ENCODE assay signal across 25 cellular contexts in genomic region chr1:61727544-61727943, GRCh38. TPM values are rescaled to one million over a fixed set of nuclear protein-coding genes. Genes with fewer than 3 reads are reported as not detected.
DNase-seq lines count a peak whose midpoint lies in the region; ATAC-seq, FAIRE-seq and TF ChIP-seq lines count a peak whose summit lies in the region.
"Had no signal": no experiment of that assay in that cellular context is flagged by ENCODE, and none has a peak within 500 bp of the region (broad histone marks: within the 10 kb centered on the region; RNA-seq: fewer than 3 reads in every experiment).

No MANE protein-coding gene starts in this region.

- POLR2A ChIA-PET in CD4-positive, alpha-beta T cell (lab: Charles Lee), result interaction anchor here (1.0 kb wide), 1 partner anchor 14 kb away, joined by 3 read pairs; the partner anchor contains the start of gene PATJ

- no peak for ATAC-seq in CD4-positive, alpha-beta T cell (ENCODE audit: poor library complexity)
- no peak for ATAC-seq in DND-41 (ENCODE audit: insufficient read depth, low read depth)
- ATAC-seq: HepG2, K562 had no signal

- H3K4me3 Mint-ChIP-seq in CD4-positive, alpha-beta T cell, result peak overlapping the region; percentile 70
- H3K4me3 Mint-ChIP-seq in activated T-helper 1 cell treated with anti-CD3 and anti-CD28 coated beads, Interleukin-12 subunit alpha, Interleukin-12 subunit beta, Interleukin-2, Interleukin-4 antibody, amounts not matched to agents 30 ng/mL and 10 ng/mL and 1 ng/mL, durations not matched to agents 14 hours and 24 hours and 36 hours, result peak overlapping the region; percentile 11
- H3K4me3 Mint-ChIP-seq in nephron, result peak overlapping the region; percentile 46 to 58 (median 56)
- H3K4me3 Mint-ChIP-seq: B cell had no signal

- H3K4me1 ChIP-seq in DND-41 (ENCODE audit: insufficient read depth, low read length), result peaks cover 28% of the 10 kb centered on the region
- no peaks in the 10 kb centered on the region for H3K4me1 ChIP-seq in ovary (ENCODE audit: insufficient read depth)

- no peak overlapping the region for H3K27ac Mint-ChIP-seq in CD4-positive, alpha-beta T cell
- H3K27ac Mint-ChIP-seq in activated T-helper 1 cell treated with anti-CD3 and anti-CD28 coated beads, Interleukin-12 subunit alpha, Interleukin-12 subunit beta, Interleukin-2, Interleukin-4 antibody, amounts not matched to agents 30 ng/mL and 10 ng/mL and 1 ng/mL, durations not matched to agents 14 hours and 24 hours and 36 hours, result no peak overlapping the region
- peak overlapping the region in 1 of 3 experiments; percentile 39 for H3K27ac Mint-ChIP-seq in nephron
- H3K27ac Mint-ChIP-seq: B cell had no signal

- intact Hi-C loops in CD4-positive, alpha-beta T cell (cut with DNase I, micrococcal nuclease), result loop anchor here in 1 of 2 experiments (2.0 to 10.0 kb wide), 5 partner anchors 13 to 1913 kb away; partner anchors contain the start of genes ATG4C, HOOK1 and USP1
- intact Hi-C loops in activated T-helper 1 cell treated with anti-CD3 and anti-CD28 coated beads, Interleukin-12 subunit alpha, Interleukin-12 subunit beta, Interleukin-2, Interleukin-4 antibody, amounts not matched to agents 30 ng/mL and 10 ng/mL and 1 ng/mL, durations not matched to agents 14 hours and 24 hours and 36 hours (cut with micrococcal nuclease), result loop anchor here (5.0 to 10.0 kb wide), 5 partner anchors 393 to 1913 kb away; partner anchors contain the start of genes ATG4C, EFCAB7, HOOK1 and ITGB3BP
- intact Hi-C loops in ovary (cut with DNase I), result loop anchor here in 1 of 4 donors (10.0 kb wide), 1 partner anchor 273 kb away; no protein-coding TSS in a partner anchor

- no peaks in the 10 kb centered on the region for H3K27me3 Mint-ChIP-seq in CD4-positive, alpha-beta T cell
- peaks cover 2% of the 10 kb centered on the region for H3K27me3 Mint-ChIP-seq in activated T-helper 1 cell treated with anti-CD3 and anti-CD28 coated beads, Interleukin-12 subunit alpha, Interleukin-12 subunit beta, Interleukin-2, Interleukin-4 antibody, amounts not matched to agents 30 ng/mL and 10 ng/mL and 1 ng/mL, durations not matched to agents 14 hours and 24 hours and 36 hours (ENCODE audit: insufficient read depth)
- H3K27me3 Mint-ChIP-seq in nephron (ENCODE audit: low read depth), result peaks cover 3% of the 10 kb centered on the region
- H3K27me3 Mint-ChIP-seq: B cell had no signal

- TF ChIP-seq CTCF in CD4-positive, alpha-beta T cell (IDR thresholded peaks at IDR 0.05), result no peak
- TF ChIP-seq CTCF in DND-41 (IDR thresholded peaks at IDR 0.05; ENCODE audit: borderline replicate concordance, extremely low read depth, low read length, poor library complexity, severe bottlenecking) (no peak), nephron (IDR thresholded peaks at IDR 0.05; ENCODE audit: unreplicated experiment in 3 of 3) (no peak), ovary (IDR thresholded peaks at IDR 0.05) (no peak)

- H3K27ac ChIP-seq in CD4-positive, alpha-beta T cell (ENCODE audit: low read depth, low read length), result no peak overlapping the region
- H3K27ac ChIP-seq in DND-41 (ENCODE audit: low read length) (no peak overlapping the region), ovary (no peak overlapping the region)
- H3K27ac ChIP-seq: C4-2B had no signal

- 75 to 79% (median 79%) methylated on average over 3 of the region's 3 CpGs for WGBS in ovary, 3 donors

- CTCF ChIA-PET in CD4-positive, alpha-beta T cell (lab: Charles Lee), result interaction anchor here (0.5 kb wide), 1 partner anchor 12 kb away, joined by 4 read pairs; no protein-coding TSS in a partner anchor

- H3K9ac ChIP-seq in DND-41 (ENCODE audit: low read depth, low read length), result no peak overlapping the region
- H3K9ac ChIP-seq: SK-N-SH had no signal

- DNase-seq in CD4-positive, alpha-beta T cell, result no peak
- DNase-seq in DND-41 (no peak), NCI-H446 (lab: John Stamatoyannopoulos, UW) (no peak), GM12891 (ENCODE audit: insufficient read length, low spot score) (no peak), ovary (no peak)
- DNase-seq in activated T-helper 1 cell treated with anti-CD3 and anti-CD28 coated beads, Interleukin-12 subunit alpha, Interleukin-12 subunit beta, Interleukin-2, Interleukin-4 antibody, amounts not matched to agents 30 ng/mL and 10 ng/mL and 1 ng/mL, durations not matched to agents 14 hours and 24 hours and 36 hours (ENCODE audit: low spot score), result no peak
- DNase-seq: CD8-positive, alpha-beta memory T cell; DMS 273 treated with DMSO at 0.1 percent for 48 hours; DMS79 treated with DMSO at 0.1 percent for 48 hours; H7; Kasumi-1; NCI-H1092 treated with DMSO at 0.1 percent for 48 hours; NCI-H1436; NCI-H187; NCI-H2171 treated with DMSO at 0.1 percent for 48 hours; NCI-H524 treated with DMSO at 0.1 percent for 48 hours; NCI-H774; SIG-M5; SK-N-SH had no signal

- H2AFZ ChIP-seq in DND-41 (ENCODE audit: low read depth, low read length), result 0 out of 2 replicates have a peak overlapping the region, but pooled peaks have one; percentile 39

- H3K36me3 ChIP-seq in DND-41 (ENCODE audit: insufficient read depth, low read length) (peaks cover 3% of the 10 kb centered on the region), ovary (no peaks in the 10 kb centered on the region)

- no peaks in the 10 kb centered on the region for H3K9me3 Mint-ChIP-seq in CD4-positive, alpha-beta T cell
- no peaks in the 10 kb centered on the region for H3K9me3 Mint-ChIP-seq in activated T-helper 1 cell treated with anti-CD3 and anti-CD28 coated beads, Interleukin-12 subunit alpha, Interleukin-12 subunit beta, Interleukin-2, Interleukin-4 antibody, amounts not matched to agents 30 ng/mL and 10 ng/mL and 1 ng/mL, durations not matched to agents 14 hours and 24 hours and 36 hours
- H3K9me3 Mint-ChIP-seq in nephron, result no peaks in the 10 kb centered on the region
- H3K9me3 Mint-ChIP-seq: CD8-positive, alpha-beta memory T cell had no signal

- no peak for FAIRE-seq in GM12891 (lab: Jason Lieb, UNC)
- FAIRE-seq: HepG2, K562, RCC 7860 had no signal

- TF ChIP-seq POLR2A in GM12891 (IDR thresholded peaks at IDR 0.05; ENCODE audit: low read depth, low read length) (no peak), ovary (IDR thresholded peaks at IDR 0.05) (no peak)

- peaks cover 32% of the 10 kb centered on the region for H3K4me1 Mint-ChIP-seq in CD4-positive, alpha-beta T cell (ENCODE audit: low read depth)
- peaks cover 15% of the 10 kb centered on the region for H3K4me1 Mint-ChIP-seq in activated T-helper 1 cell treated with anti-CD3 and anti-CD28 coated beads, Interleukin-12 subunit alpha, Interleukin-12 subunit beta, Interleukin-2, Interleukin-4 antibody, amounts not matched to agents 30 ng/mL and 10 ng/mL and 1 ng/mL, durations not matched to agents 14 hours and 24 hours and 36 hours (ENCODE audit: low read depth)
- peaks cover 26% of the 10 kb centered on the region for H3K4me1 Mint-ChIP-seq in nephron

- no peak overlapping the region for H3K4me3 ChIP-seq in DND-41 (ENCODE audit: low read depth in 1 of 2, low read length in 2 of 2)
- no peak overlapping the region for H3K4me3 ChIP-seq in ovary
- H3K4me3 ChIP-seq: K562 had no signal

- peaks cover 16% of the 10 kb centered on the region for H3K36me3 Mint-ChIP-seq in CD4-positive, alpha-beta T cell (ENCODE audit: low read depth)
- peaks cover 8% of the 10 kb centered on the region for H3K36me3 Mint-ChIP-seq in activated T-helper 1 cell treated with anti-CD3 and anti-CD28 coated beads, Interleukin-12 subunit alpha, Interleukin-12 subunit beta, Interleukin-2, Interleukin-4 antibody, amounts not matched to agents 30 ng/mL and 10 ng/mL and 1 ng/mL, durations not matched to agents 14 hours and 24 hours and 36 hours (ENCODE audit: low read depth)
- no peaks in the 10 kb centered on the region for H3K36me3 Mint-ChIP-seq in nephron (ENCODE audit: low read depth)

- no peaks in the 10 kb centered on the region for H3K27me3 ChIP-seq in CD4-positive, alpha-beta T cell (ENCODE audit: control insufficient read depth, insufficient read depth, low read length)
- H3K27me3 ChIP-seq in DND-41 (ENCODE audit: insufficient read depth, low read length, poor library complexity), result no peaks in the 10 kb centered on the region
- no peaks in the 10 kb centered on the region for H3K27me3 ChIP-seq in ovary

- H3K79me2 ChIP-seq in DND-41 (ENCODE audit: insufficient read depth, low read length), result peaks cover 26% of the 10 kb centered on the region

- H3K4me2 ChIP-seq in DND-41 (ENCODE audit: insufficient read depth, low read length), result no peak overlapping the region
- H3K4me2 ChIP-seq: SK-N-SH had no signal

- no peaks in the 10 kb centered on the region for H4K20me1 ChIP-seq in DND-41 (ENCODE audit: insufficient read depth, low read length)

- H3K9me3 ChIP-seq in CD4-positive, alpha-beta T cell (ENCODE audit: control insufficient read depth, low read length), result no peaks in the 10 kb centered on the region
- H3K9me3 ChIP-seq in DND-41 (ENCODE audit: insufficient read depth, low read length, severe bottlenecking) (no peaks in the 10 kb centered on the region), ovary (no peaks in the 10 kb centered on the region)
- H3K9me3 ChIP-seq: SK-N-SH had no signal

- TF ChIP-seq EP300 in ovary (IDR thresholded peaks at IDR 0.05), result no peak

TF ChIP-seq in GM12891, 5 proteins besides CTCF, POLR2A, EP300 and RAD21:
- TF ChIP-seq SPI1 (IDR thresholded peaks at IDR 0.05; ENCODE audit: low read depth, low read length), result no peak
- TF ChIP-seq POU2F2 (IDR thresholded peaks at IDR 0.05; ENCODE audit: low read depth, low read length), result no peak
- TF ChIP-seq TAF1 (IDR thresholded peaks at IDR 0.05; ENCODE audit: low read depth, low read length), result no peak
- TF ChIP-seq PAX5 (IDR thresholded peaks at IDR 0.05; ENCODE audit: insufficient read depth, low read length, severe bottlenecking), result no peak
- TF ChIP-seq POLR2AphosphoS5 (IDR thresholded peaks at IDR 0.05; ENCODE audit: low read depth, low read length), result no peak

RNA-seq across cellular contexts. Expression of gene TM2D1, which starts 2.6 kb away (rescaled TPM):
- total RNA-seq in CD4-positive, alpha-beta T cell, result 10 to 100 TPM; 12.0 to 13.7 TPM
- total RNA-seq in activated T-helper 1 cell treated with anti-CD3 and anti-CD28 coated beads, Interleukin-12 subunit alpha, Interleukin-12 subunit beta, Interleukin-2, Interleukin-4 antibody, amounts not matched to agents 30 ng/mL and 10 ng/mL and 1 ng/mL, durations not matched to agents 14 hours and 24 hours and 36 hours, result 28.3 and 29.6 TPM in 2 replicates
- 23.0 TPM for polyA plus RNA-seq in GM12891 (2012; ENCODE audit: low read depth, missing spikeins)
- 10 to 100 TPM; 34.6 to 62.4 (median 42.4) TPM for total RNA-seq in ovary
- 10 to 100 TPM; 50.7 to 68.0 TPM for polyA plus RNA-seq in ovary

RNA-seq across cellular contexts. Expression of gene PATJ, which starts 14.7 kb away (rescaled TPM):
- 10 to 100 TPM; 50.4 to 54.1 TPM for total RNA-seq in CD4-positive, alpha-beta T cell
- 5.1 and 7.3 TPM in 2 replicates for total RNA-seq in activated T-helper 1 cell treated with anti-CD3 and anti-CD28 coated beads, Interleukin-12 subunit alpha, Interleukin-12 subunit beta, Interleukin-2, Interleukin-4 antibody, amounts not matched to agents 30 ng/mL and 10 ng/mL and 1 ng/mL, durations not matched to agents 14 hours and 24 hours and 36 hours
- 2.4 TPM for polyA plus RNA-seq in GM12891 (2012; ENCODE audit: low read depth, missing spikeins)
- 10 to 100 TPM; 18.2 to 60.1 (median 26.8) TPM for total RNA-seq in ovary
- polyA plus RNA-seq in ovary, result 1 to 10 TPM; 7.6 to 8.6 TPM
- polyA plus RNA-seq: K562 had no signal

Comparison
In these comparisons a context has a peak if more than half of its experiments do, and no peak if none do; other contexts are left out.
1. H3K4me3 Mint-ChIP-seq: peak in every context shown above with its lines; median percentile 70 in CD4-positive, alpha-beta T cell; 56 in nephron; 11 in activated T-helper 1 cell treated with anti-CD3 and anti-CD28 coated beads, Interleukin-12 subunit alpha, Interleukin-12 subunit beta, Interleukin-2, Interleukin-4 antibody, amounts not matched to agents 30 ng/mL and 10 ng/mL and 1 ng/mL, durations not matched to agents 14 hours and 24 hours and 36 hours.